In genomic region chr20:44618318-44618731, GRCh38 we compare ENCODE assay signal across 10 cellular contexts. TPM values are rescaled to one million over a fixed set of nuclear protein-coding genes. Genes with fewer than 3 reads are reported as not detected.
DNase-seq lines count a peak whose midpoint lies in the region; ATAC-seq and TF ChIP-seq lines count a peak whose summit lies in the region.
"Had no signal": no experiment of that assay in that cellular context is flagged by ENCODE, and none has a peak within 500 bp of the region (broad histone marks: within the 10 kb centered on the region; RNA-seq: fewer than 3 reads in every experiment).

No MANE protein-coding gene starts in this region.

- H3K27ac Mint-ChIP-seq in H9: peak overlapping the region in 2 of 3 experiments; percentile 49 to 82; a peak in 2 of 7 replicates
- peak overlapping the region; percentile 28 for H3K27ac Mint-ChIP-seq in activated CD4-positive, alpha-beta T cell treated with anti-CD3 and anti-CD28 coated beads, Interleukin-2, amount 10 ng/mL, durations not matched to agents 7 days and 5 days

- no peak overlapping the region for H3K4me2 ChIP-seq in H9 (ENCODE audit: insufficient read depth, insufficient read length, low read length)
- H3K4me2 ChIP-seq: hepatocyte had no signal

- peaks cover 39% of the 10 kb centered on the region for H3K36me3 ChIP-seq in effector memory CD4-positive, alpha-beta T cell (ENCODE audit: control insufficient read depth, insufficient read depth, low read length)
- H3K36me3 ChIP-seq in uterus: no peaks in the 10 kb centered on the region

- no peaks in the 10 kb centered on the region for H3K79me1 ChIP-seq in H9 (ENCODE audit: insufficient read depth, low read depth, low read length, poor library complexity, severe bottlenecking)

- H3K4ac ChIP-seq in H9 (ENCODE audit: low read depth, low read length): no peak overlapping the region

- H2BK20ac ChIP-seq in H9 (ENCODE audit: low read depth, low read length, poor library complexity, severe bottlenecking): no peak overlapping the region

- no peak overlapping the region for H3K9ac ChIP-seq in H9 (ENCODE audit: extremely low read depth, insufficient read length, low read length)

- CTCF ChIA-PET in activated CD4-positive, alpha-beta T cell treated with anti-CD3 and anti-CD28 coated beads, Interleukin-2, amount 10 ng/mL, durations not matched to agents 7 days and 5 days (lab: Charles Lee): interaction anchor here (1.4 kb wide), 1 partner anchor 12 kb away, joined by 5 read pairs; no protein-coding TSS in a partner anchor

- no peak overlapping the region for H2AK5ac ChIP-seq in H9 (ENCODE audit: insufficient read length, low read length)

- H2BK15ac ChIP-seq in H9 (ENCODE audit: low read depth, low read length): no peak overlapping the region

- no peak for TF ChIP-seq POLR2A in uterus (IDR thresholded peaks at IDR 0.05)

- no peak overlapping the region for H2BK120ac ChIP-seq in H9 (ENCODE audit: low read depth, low read length, poor library complexity, severe bottlenecking)

- H3K9me3 Mint-ChIP-seq in H9: no peaks in the 10 kb centered on the region; a peak in 2 of 5 replicates
- H3K9me3 Mint-ChIP-seq in activated CD4-positive, alpha-beta T cell treated with anti-CD3 and anti-CD28 coated beads, Interleukin-2, amount 10 ng/mL, durations not matched to agents 7 days and 5 days: peaks cover 3% of the 10 kb centered on the region

- no peak overlapping the region for H3K4me3 Mint-ChIP-seq in H9
- no peak overlapping the region for H3K4me3 Mint-ChIP-seq in activated CD4-positive, alpha-beta T cell treated with anti-CD3 and anti-CD28 coated beads, Interleukin-2, amount 10 ng/mL, durations not matched to agents 7 days and 5 days

- H3K9me3 ChIP-seq in H9 (ENCODE audit: control insufficient read depth, low read depth, low read length) (no peaks in the 10 kb centered on the region), uterus (no peaks in the 10 kb centered on the region)
- no peaks in the 10 kb centered on the region for H3K9me3 ChIP-seq in effector memory CD4-positive, alpha-beta T cell (ENCODE audit: control insufficient read depth, low read length)

- ATAC-seq in HG02973 (IDR thresholded peaks at IDR 0.05; ENCODE audit: unreplicated experiment): no peak
- ATAC-seq in HG03196 (IDR thresholded peaks at IDR 0.05; ENCODE audit: unreplicated experiment): no peak

- H4K91ac ChIP-seq in H9 (ENCODE audit: insufficient read length, low read depth, low read length): no peak overlapping the region

- H2BK12ac ChIP-seq in H9 (ENCODE audit: insufficient read length, low read depth, low read length): no peak overlapping the region

- no peak overlapping the region for H3K4me3 ChIP-seq in effector memory CD4-positive, alpha-beta T cell (ENCODE audit: insufficient read depth, low read depth, low read length, poor library complexity, severe bottlenecking)
- no peak overlapping the region for H3K4me3 ChIP-seq in uterus
- H3K4me3 ChIP-seq: hepatocyte had no signal

- TF ChIP-seq CTCF in H9 (conservative IDR thresholded peaks at IDR 0.05) (no peak), uterus (IDR thresholded peaks at IDR 0.05) (no peak)

- POLR2A ChIA-PET in activated CD4-positive, alpha-beta T cell treated with anti-CD3 and anti-CD28 coated beads, Interleukin-2, amount 10 ng/mL, durations not matched to agents 7 days and 5 days (lab: Charles Lee): no interaction called here

- no peak overlapping the region for H3K23ac ChIP-seq in H9 (ENCODE audit: insufficient read length, low read depth, low read length)

- H3K56ac ChIP-seq in H9 (ENCODE audit: insufficient read length, low read depth, low read length): no peak overlapping the region

- no peak overlapping the region for H3T11ph ChIP-seq in H9 (ENCODE audit: low read length)

- H4K5ac ChIP-seq in H9 (ENCODE audit: insufficient read length, low read depth, low read length): no peak overlapping the region

- no peak overlapping the region for H4K8ac ChIP-seq in H9 (replicated peaks; ENCODE audit: insufficient read length, low read depth, low read length)

- H2BK5ac ChIP-seq in H9 (ENCODE audit: insufficient read length, low read length): no peak overlapping the region

- H3K18ac ChIP-seq in H9 (ENCODE audit: insufficient read length, low read depth, low read length): no peak overlapping the region

- H3K4me1 ChIP-seq in H9 (ENCODE audit: insufficient read depth, low read length) (no peaks in the 10 kb centered on the region; the same call in 1 of the 2 replicates), uterus (no peaks in the 10 kb centered on the region)
- peaks cover 21% of the 10 kb centered on the region for H3K4me1 ChIP-seq in effector memory CD4-positive, alpha-beta T cell (ENCODE audit: control insufficient read depth, insufficient read depth, low read length, poor library complexity, severe bottlenecking)

- H3K14ac ChIP-seq in H9 (ENCODE audit: insufficient read depth, low read length): no peak overlapping the region

- H3K27me3 Mint-ChIP-seq in H9 (ENCODE audit: low read depth): peaks cover 73% of the 10 kb centered on the region
- H3K27me3 Mint-ChIP-seq in activated CD4-positive, alpha-beta T cell treated with anti-CD3 and anti-CD28 coated beads, Interleukin-2, amount 10 ng/mL, durations not matched to agents 7 days and 5 days: no peaks in the 10 kb centered on the region

- DNase-seq in H9: no peak
- DNase-seq in activated CD4-positive, alpha-beta T cell treated with anti-CD3 and anti-CD28 coated beads, Interleukin-2, amount 10 ng/mL, durations not matched to agents 7 days and 5 days: peak; percentile 27
- peak; percentile 3 to 7 (median 6) for DNase-seq in effector memory CD4-positive, alpha-beta T cell
- DNase-seq in stimulated activated CD4-positive, alpha-beta T cell treated with anti-CD3 and anti-CD28 coated beads, Interleukin-4, amount 100 ng/mL, for 4 hours: peak; percentile 22 to 41
- no peak for DNase-seq in uterus
- DNase-seq in GM19240 (ENCODE audit: insufficient read length, low spot score): no peak
- DNase-seq: IMR-90 had no signal

- H3K4me1 Mint-ChIP-seq in H9: peaks cover 39 to 42% of the 10 kb centered on the region in 2 experiments
- peaks cover 54% of the 10 kb centered on the region for H3K4me1 Mint-ChIP-seq in activated CD4-positive, alpha-beta T cell treated with anti-CD3 and anti-CD28 coated beads, Interleukin-2, amount 10 ng/mL, durations not matched to agents 7 days and 5 days

- H3K27ac ChIP-seq in H9 (ENCODE audit: insufficient read length, low read depth, low read length) (no peak overlapping the region), uterus (no peak overlapping the region)
- no peak overlapping the region for H3K27ac ChIP-seq in effector memory CD4-positive, alpha-beta T cell (ENCODE audit: insufficient read depth, low read length, poor library complexity, severe bottlenecking)
- H3K27ac ChIP-seq: hepatocyte had no signal

- H3K79me2 ChIP-seq in H9 (ENCODE audit: insufficient read depth, low read length): no peaks in the 10 kb centered on the region
- H3K79me2 ChIP-seq: hepatocyte had no signal

- WGBS in H9 (ENCODE audit: extremely low coverage, insufficient read length, low lambda C conversion rate): no CpG with 5 or more reads among the region's 14 CpGs

- no peak overlapping the region for H2AFZ ChIP-seq in H9 (ENCODE audit: low read length)
- H2AFZ ChIP-seq: hepatocyte had no signal

- no peaks in the 10 kb centered on the region for H3K23me2 ChIP-seq in H9 (ENCODE audit: insufficient read length, low read depth, low read length, poor library complexity, severe bottlenecking)

- H3K36me3 Mint-ChIP-seq in H9 (ENCODE audit: insufficient read depth in 1 of 3, low read depth in 3 of 3): peaks cover 32 to 71% (median 59%) of the 10 kb centered on the region in 3 experiments
- H3K36me3 Mint-ChIP-seq in activated CD4-positive, alpha-beta T cell treated with anti-CD3 and anti-CD28 coated beads, Interleukin-2, amount 10 ng/mL, durations not matched to agents 7 days and 5 days (ENCODE audit: low read depth): peaks cover 69% of the 10 kb centered on the region

- no peaks in the 10 kb centered on the region for H4K20me1 ChIP-seq in H9 (ENCODE audit: control insufficient read depth, insufficient read depth, insufficient read length)

- H3K27me3 ChIP-seq in H9 (ENCODE audit: insufficient read depth, low read length) (peaks cover 6% of the 10 kb centered on the region; the same call in 1 of the 2 replicates), uterus (no peaks in the 10 kb centered on the region)
- no peaks in the 10 kb centered on the region for H3K27me3 ChIP-seq in effector memory CD4-positive, alpha-beta T cell (replicated peaks; ENCODE audit: control insufficient read depth, insufficient read depth, low read length, poor library complexity, severe bottlenecking)
- H3K27me3 ChIP-seq: hepatocyte had no signal

- intact Hi-C loops in uterus (cut with DNase I; ENCODE audit: low total_unique reads): no loop called here

RNA-seq across cellular contexts. Expression of gene ADA, which starts 33.2 kb away (rescaled TPM):
- total RNA-seq in H9 (2021) (19.2 and 22.0 TPM in 2 replicates), uterus (10 to 100 TPM in 1 of 4 donors, 1 to 10 TPM in 2, under 1 TPM in 1; 0.59 to 11.0 (median 4.8) TPM)
- total RNA-seq in activated CD4-positive, alpha-beta T cell treated with anti-CD3 and anti-CD28 coated beads, Interleukin-2, amount 10 ng/mL, durations not matched to agents 7 days and 5 days: 100 to 1,000 TPM; 103 to 107 TPM

RNA-seq across cellular contexts. Expression of gene PKIG, which starts 35.9 kb away (rescaled TPM):
- total RNA-seq in H9 (2021): 23.0 and 27.0 TPM in 2 replicates
- 1 to 10 TPM; 3.3 to 5.1 TPM for total RNA-seq in activated CD4-positive, alpha-beta T cell treated with anti-CD3 and anti-CD28 coated beads, Interleukin-2, amount 10 ng/mL, durations not matched to agents 7 days and 5 days
- total RNA-seq in uterus: 100 to 1,000 TPM in 3 of 4 donors, 10 to 100 TPM in 1; 67.1 to 250 (median 145) TPM

Comparison
In these comparisons a context has a peak if more than half of its experiments do, and no peak if none do; other contexts are left out.
1. DNase-seq: peak in activated CD4-positive, alpha-beta T cell treated with anti-CD3 and anti-CD28 coated beads, Interleukin-2, amount 10 ng/mL, durations not matched to agents 7 days and 5 days (single experiment), effector memory CD4-positive, alpha-beta T cell (3 of 3) and stimulated activated CD4-positive, alpha-beta T cell treated with anti-CD3 and anti-CD28 coated beads, Interleukin-4, amount 100 ng/mL, for 4 hours (2 of 2); none in H9 (single experiment), uterus (0 of 2) and GM19240 (single experiment).